ENCODE assay signal across 30 cellular contexts in genomic region chr19:39796000-39796498, GRCh38. TPM values are rescaled to one million over a fixed set of nuclear protein-coding genes. Genes with fewer than 3 reads are reported as not detected.
"Had no signal": no experiment of that assay in that cellular context is flagged by ENCODE, and none has a peak within 500 bp of the region (broad histone marks: within the 10 kb centered on the region; RNA-seq: fewer than 3 reads in every experiment).

No MANE protein-coding gene starts in this region.

- DNase-seq: activated CD4-positive, alpha-beta memory T cell treated with anti-CD3 and anti-CD28 coated beads for 36 hours; activated CD4-positive, alpha-beta T cell treated with anti-CD3 and anti-CD28 coated beads for 48 hours; activated CD4-positive, CD25-positive, alpha-beta regulatory T cell; activated effector memory CD4-positive, alpha-beta T cell treated with Interleukin-2 at 50 U/mL for 16 hours; activated naive CD4-positive, alpha-beta T cell treated with anti-CD3 and anti-CD28 coated beads, Interleukin-2, amount 10 ng/mL, durations not matched to agents 7 days and 5 days; activated naive CD8-positive, alpha-beta T cell treated with anti-CD3 and anti-CD28 coated beads, Interleukin-2, amount 50 U/mL, for 24 hours; activated T-cell treated with anti-CD3 and anti-CD28 coated beads, Interleukin-2, amount 50 U/mL, for 48 hours; effector CD4-positive, alpha-beta T cell; erythroblast; foreskin fibroblast; heart right ventricle; kidney glomerular epithelial cell; left lung; naive thymus-derived CD4-positive, alpha-beta T cell; retina; sigmoid colon; stimulated activated CD4-positive, alpha-beta T cell treated with anti-CD3 and anti-CD28 coated beads, Interleukin-15, amount 100 ng/mL, for 24 hours; T1000; transverse colon had no signal

- H3K27me3 Mint-ChIP-seq: stimulated activated memory B cell treated with anti-CD40 and anti-IgM and Interleukin-4, amounts not matched to agents 10 μg/mL and 1 μg/mL and 100 μg/mL, for 72 hours had no signal

- H3K4me1 Mint-ChIP-seq: activated naive CD8-positive, alpha-beta T cell treated with anti-CD3 and anti-CD28 coated beads, Interleukin-2, amount 50 U/mL, for 24 hours had no signal

- H3K27ac Mint-ChIP-seq: activated CD4-positive, alpha-beta memory T cell treated with anti-CD3 and anti-CD28 coated beads for 36 hours; activated naive CD4-positive, alpha-beta T cell treated with anti-CD3 and anti-CD28 coated beads, Interleukin-2, amount 10 ng/mL, durations not matched to agents 7 days and 5 days; activated naive CD8-positive, alpha-beta T cell treated with anti-CD3 and anti-CD28 coated beads, Interleukin-2, amount 50 U/mL, for 24 hours; naive thymus-derived CD4-positive, alpha-beta T cell; progenitor cell of endocrine pancreas; stimulated activated memory B cell treated with anti-CD40 and anti-IgM and Interleukin-4, amounts not matched to agents 10 μg/mL and 1 μg/mL and 100 μg/mL, for 72 hours had no signal

- H3K36me3 ChIP-seq: heart right ventricle, left lung, sigmoid colon, transverse colon had no signal

- H3K4me3 Mint-ChIP-seq: activated CD4-positive, alpha-beta memory T cell treated with anti-CD3 and anti-CD28 coated beads for 36 hours; activated naive CD4-positive, alpha-beta T cell treated with anti-CD3 and anti-CD28 coated beads, Interleukin-2, amount 10 ng/mL, durations not matched to agents 7 days and 5 days; activated naive CD8-positive, alpha-beta T cell treated with anti-CD3 and anti-CD28 coated beads, Interleukin-2, amount 50 U/mL, for 24 hours; naive thymus-derived CD4-positive, alpha-beta T cell; neural crest cell; stimulated activated memory B cell treated with anti-CD40 and anti-IgM and Interleukin-4, amounts not matched to agents 10 μg/mL and 1 μg/mL and 100 μg/mL, for 72 hours had no signal

- H3K4me2 ChIP-seq: smooth muscle cell had no signal

- H3K9me3 Mint-ChIP-seq: activated CD4-positive, alpha-beta memory T cell treated with anti-CD3 and anti-CD28 coated beads for 36 hours; activated naive CD4-positive, alpha-beta T cell treated with anti-CD3 and anti-CD28 coated beads, Interleukin-2, amount 10 ng/mL, durations not matched to agents 7 days and 5 days; activated naive CD8-positive, alpha-beta T cell treated with anti-CD3 and anti-CD28 coated beads, Interleukin-2, amount 50 U/mL, for 24 hours; naive thymus-derived CD4-positive, alpha-beta T cell; neural crest cell; stimulated activated memory B cell treated with anti-CD40 and anti-IgM and Interleukin-4, amounts not matched to agents 10 μg/mL and 1 μg/mL and 100 μg/mL, for 72 hours had no signal

- ATAC-seq: activated naive CD8-positive, alpha-beta T cell treated with anti-CD3 and anti-CD28 coated beads, Interleukin-2, amount 50 U/mL, for 24 hours; heart right ventricle; left lung; naive thymus-derived CD4-positive, alpha-beta T cell; stimulated activated memory B cell treated with anti-CD40 and anti-IgM and Interleukin-4, amounts not matched to agents 10 μg/mL and 1 μg/mL and 100 μg/mL, for 72 hours had no signal

- H3K27ac ChIP-seq: heart right ventricle, left lung, sigmoid colon, transverse colon had no signal

- H3K4me1 ChIP-seq: heart right ventricle, left lung, sigmoid colon, transverse colon had no signal

- H3K9me3 ChIP-seq: left lung, sigmoid colon, transverse colon had no signal

- FAIRE-seq: urothelium cell line had no signal

- H3K36me3 Mint-ChIP-seq: activated CD4-positive, alpha-beta memory T cell treated with anti-CD3 and anti-CD28 coated beads for 36 hours; activated naive CD4-positive, alpha-beta T cell treated with anti-CD3 and anti-CD28 coated beads, Interleukin-2, amount 10 ng/mL, durations not matched to agents 7 days and 5 days; naive thymus-derived CD4-positive, alpha-beta T cell; stimulated activated memory B cell treated with anti-CD40 and anti-IgM and Interleukin-4, amounts not matched to agents 10 μg/mL and 1 μg/mL and 100 μg/mL, for 72 hours had no signal

- H3K4me3 ChIP-seq: heart right ventricle, left lung, lung, sigmoid colon, smooth muscle cell, transverse colon had no signal

RNA-seq across cellular contexts. Expression of gene LEUTX, which starts 17.4 kb away (rescaled TPM):
- total RNA-seq: activated CD4-positive, alpha-beta memory T cell treated with anti-CD3 and anti-CD28 coated beads for 36 hours; cardiac septum; chondrocyte; fibroblast of lung; heart right ventricle; left lung; lung; naive thymus-derived CD4-positive, alpha-beta T cell; neural crest cell; osteoblast; progenitor cell of endocrine pancreas; sigmoid colon; smooth muscle cell; temporal lobe; transverse colon had no signal
- polyA plus RNA-seq: fibroblast of lung; heart right ventricle; lung; naive thymus-derived CD4-positive, alpha-beta T cell; sigmoid colon; smooth muscle cell had no signal

RNA-seq across cellular contexts. Expression of gene CLC, which starts 58.2 kb away (rescaled TPM):
- total RNA-seq: chondrocyte, fibroblast of lung, left lung, neural crest cell, osteoblast, progenitor cell of endocrine pancreas, sigmoid colon, smooth muscle cell, temporal lobe, transverse colon had no signal
- polyA plus RNA-seq: fibroblast of lung; heart right ventricle; naive thymus-derived CD4-positive, alpha-beta T cell; smooth muscle cell had no signal
